ENCODE assay signal across 13 cellular contexts in genomic region chr5:10789021-10789420, GRCh38. TPM values are rescaled to one million over a fixed set of nuclear protein-coding genes. Genes with fewer than 3 reads are reported as not detected.
DNase-seq lines count a peak whose midpoint lies in the region; FAIRE-seq and TF ChIP-seq lines count a peak whose summit lies in the region.
"Had no signal": no experiment of that assay in that cellular context is flagged by ENCODE, and none has a peak within 500 bp of the region (broad histone marks: within the 10 kb centered on the region; RNA-seq: fewer than 3 reads in every experiment).

No MANE protein-coding gene starts in this region.

- H3K27me3 ChIP-seq in astrocyte (ENCODE audit: insufficient read depth, low read length): no peaks in the 10 kb centered on the region

- peaks cover 2% of the 10 kb centered on the region for H3K27me3 Mint-ChIP-seq in astrocyte (ENCODE audit: low read depth, unreplicated experiment)
- H3K27me3 Mint-ChIP-seq: activated B cell treated with CpG ODN at 0.5 μM for 24 hours had no signal

- H3K36me3 ChIP-seq in astrocyte (ENCODE audit: insufficient read depth, low read length): no peaks in the 10 kb centered on the region

- DNase-seq in H4 (ENCODE audit: low spot score) (peak; percentile 33), astrocyte (ENCODE audit: low read depth) (peak; percentile 94), inferior parietal cortex (ENCODE audit: extremely low spot score) (peak; percentile 11), stromal cell of bone marrow (ENCODE audit: low read depth) (peak; percentile 55), SW 1271 (lab: John Stamatoyannopoulos, UW) (no peak), NCI-H1105 treated with DMSO at 0.1 percent for 48 hours (lab: John Stamatoyannopoulos, UW) (no peak), NK-92 (lab: John Stamatoyannopoulos, UW; ENCODE audit: unreplicated experiment) (no peak)
- no peak for DNase-seq in activated CD4-positive, CD25-positive, alpha-beta regulatory T cell treated with anti-CD3 and anti-CD28 coated beads, Interleukin-2, amount 50 U/mL, for 72 hours
- DNase-seq: activated B cell treated with CpG ODN at 0.5 μM for 24 hours, Calu3, small intestine had no signal

- no peak overlapping the region for H3K4me3 ChIP-seq in astrocyte (ENCODE audit: insufficient read depth, low read depth, low read length)

- peak overlapping the region; percentile 50 for H3K4me2 ChIP-seq in astrocyte (ENCODE audit: low read length)

- peak overlapping the region; percentile 38 for H3K27ac ChIP-seq in astrocyte (ENCODE audit: low read depth, low read length)
- H3K27ac ChIP-seq: RWPE1 had no signal

- peak overlapping the region; percentile 69 for H3K27ac Mint-ChIP-seq in astrocyte (ENCODE audit: unreplicated experiment)
- H3K27ac Mint-ChIP-seq: activated B cell treated with CpG ODN at 0.5 μM for 24 hours; activated T-helper 1 cell treated with anti-CD3 and anti-CD28 coated beads, Interleukin-12 subunit alpha, Interleukin-12 subunit beta, Interleukin-2, Interleukin-4 antibody, amounts not matched to agents 30 ng/mL and 10 ng/mL and 1 ng/mL, durations not matched to agents 14 hours and 24 hours and 36 hours had no signal

- no peaks in the 10 kb centered on the region for H3K9me3 ChIP-seq in astrocyte (ENCODE audit: insufficient read depth, low read depth, low read length)

- TF ChIP-seq CTCF in astrocyte (IDR thresholded peaks at IDR 0.05; ENCODE audit: insufficient read depth, low read depth, low read length): no peak

- no peaks in the 10 kb centered on the region for H4K20me1 ChIP-seq in astrocyte (ENCODE audit: insufficient read depth, low read length)

- H3K4me3 Mint-ChIP-seq in astrocyte (ENCODE audit: unreplicated experiment): no peak overlapping the region
- H3K4me3 Mint-ChIP-seq: activated B cell treated with CpG ODN at 0.5 μM for 24 hours; activated T-helper 1 cell treated with anti-CD3 and anti-CD28 coated beads, Interleukin-12 subunit alpha, Interleukin-12 subunit beta, Interleukin-2, Interleukin-4 antibody, amounts not matched to agents 30 ng/mL and 10 ng/mL and 1 ng/mL, durations not matched to agents 14 hours and 24 hours and 36 hours had no signal

- FAIRE-seq in astrocyte (lab: Jason Lieb, UNC): no peak
- FAIRE-seq: small intestine had no signal

- H3K36me3 Mint-ChIP-seq in astrocyte (ENCODE audit: low read depth, unreplicated experiment): no peaks in the 10 kb centered on the region

- peaks cover 26% of the 10 kb centered on the region for H3K4me1 Mint-ChIP-seq in astrocyte (ENCODE audit: low read depth, unreplicated experiment)
- H3K4me1 Mint-ChIP-seq: activated B cell treated with CpG ODN at 0.5 μM for 24 hours had no signal

- H3K4me1 ChIP-seq in astrocyte (ENCODE audit: insufficient read depth, low read length): peaks cover 17% of the 10 kb centered on the region

- H2AFZ ChIP-seq in astrocyte (ENCODE audit: low read depth, low read length): no peak overlapping the region

- H3K9me3 Mint-ChIP-seq in astrocyte (ENCODE audit: unreplicated experiment): peaks cover 1% of the 10 kb centered on the region
- H3K9me3 Mint-ChIP-seq: activated B cell treated with CpG ODN at 0.5 μM for 24 hours; activated T-helper 1 cell treated with anti-CD3 and anti-CD28 coated beads, Interleukin-12 subunit alpha, Interleukin-12 subunit beta, Interleukin-2, Interleukin-4 antibody, amounts not matched to agents 30 ng/mL and 10 ng/mL and 1 ng/mL, durations not matched to agents 14 hours and 24 hours and 36 hours had no signal

- H3K9ac ChIP-seq in astrocyte (ENCODE audit: low read length): peak overlapping the region; percentile 4

- H3K79me2 ChIP-seq in astrocyte (ENCODE audit: insufficient read depth, low read length): no peaks in the 10 kb centered on the region

RNA-seq across cellular contexts. Expression of gene DAP, which starts 28.0 kb away (rescaled TPM):
- total RNA-seq in H4 (2014; rRNA removed; shearing (Covaris generic)): 38.0 and 41.5 TPM in 2 replicates
- 230 and 239 TPM in 2 replicates for total RNA-seq in astrocyte

Comparison
In these comparisons a context has a peak if more than half of its experiments do, and no peak if none do; other contexts are left out.
1. DNase-seq: peak in H4 (single experiment), astrocyte (single experiment), inferior parietal cortex (single experiment) and stromal cell of bone marrow (single experiment); none in SW 1271 (0 of 2), NCI-H1105 treated with DMSO at 0.1 percent for 48 hours (single experiment), activated CD4-positive, CD25-positive, alpha-beta regulatory T cell treated with anti-CD3 and anti-CD28 coated beads, Interleukin-2, amount 50 U/mL, for 72 hours (single experiment) and NK-92 (single experiment).